ENCODE assay signal across 20 cellular contexts in genomic region chr15:71669688-71670087, GRCh38.
DNase-seq lines count a peak whose midpoint lies in the region; ATAC-seq, FAIRE-seq and TF ChIP-seq lines count a peak whose summit lies in the region.
"Had no signal": no experiment of that assay in that cellular context is flagged by ENCODE, and none has a peak within 500 bp of the region (broad histone marks: within the 10 kb centered on the region; RNA-seq: fewer than 3 reads in every experiment).

No MANE protein-coding gene starts in this region.

- H3K9me3 ChIP-seq in right lobe of liver (no peaks in the 10 kb centered on the region), HepG2 (ENCODE audit: low read length) (peaks cover 4% of the 10 kb centered on the region), T-helper 17 cell (ENCODE audit: control insufficient read depth, low read length, poor library complexity, severe bottlenecking) (no peaks in the 10 kb centered on the region)
- H3K9me3 ChIP-seq: Caco-2 had no signal

- H3K27me3 Mint-ChIP-seq in chondrocyte (ENCODE audit: low read depth) (no peaks in the 10 kb centered on the region), T-helper 17 cell (peaks cover 29% of the 10 kb centered on the region)

- H3K27ac ChIP-seq in right lobe of liver, result no peak overlapping the region
- H3K27ac ChIP-seq in HepG2 (ENCODE audit: extremely low read length, insufficient read depth, low read length), result no peak overlapping the region
- H3K27ac ChIP-seq: 22Rv1, A549, C4-2B had no signal

- no peak overlapping the region for H3K4me2 ChIP-seq in HepG2 (ENCODE audit: low read depth, low read length)
- H3K4me2 ChIP-seq: A549 had no signal

- TF ChIP-seq CTCF in right lobe of liver (IDR thresholded peaks at IDR 0.05), result no peak
- TF ChIP-seq CTCF in HepG2 (CRISPR knock-in tag; IDR thresholded peaks at IDR 0.05), result no peak
- no peak for TF ChIP-seq CTCF in chondrocyte (IDR thresholded peaks at IDR 0.05)

- TF ChIP-seq POLR2A in right lobe of liver (IDR thresholded peaks at IDR 0.05) (no peak), HepG2 (IDR thresholded peaks at IDR 0.05; ENCODE audit: insufficient read depth in 1 of 2, low read depth in 2 of 2, low read length in 2 of 2) (no peak)

- H3K27me3 ChIP-seq in right lobe of liver (no peaks in the 10 kb centered on the region), HepG2 (ENCODE audit: control insufficient read depth in 1 of 2, insufficient read depth in 2 of 2, low read length in 2 of 2) (peaks cover 0 to 8% of the 10 kb centered on the region in 2 experiments; a peak in 2 of 5 replicates)

- H2AFZ ChIP-seq in HepG2 (ENCODE audit: low read length), result no peak overlapping the region

- no peak overlapping the region for H3K4me3 Mint-ChIP-seq in chondrocyte (ENCODE audit: unreplicated experiment)
- no peak overlapping the region for H3K4me3 Mint-ChIP-seq in T-helper 17 cell
- H3K4me3 Mint-ChIP-seq: CD4-positive, alpha-beta T cell; H9 had no signal

- DNase-seq in right lobe of liver (peak in 1 of 3 donors; percentile 31), HepG2 (ENCODE audit: low spot score) (no peak), chondrocyte (ENCODE audit: low spot score) (no peak), left lobe of liver (ENCODE audit: low spot score) (no peak), occipital lobe (lab: John Stamatoyannopoulos, UW) (no peak), T-helper 17 cell (no peak)
- DNase-seq: AML-193; Caco-2; CD4-positive, alpha-beta T cell; GDM1; GOT3; H9 had no signal

- FAIRE-seq in HepG2 (lab: Jason Lieb, UNC), result no peak
- FAIRE-seq: A549, D721Med, GM12892, GM18507 had no signal

- POLR2A ChIA-PET in HepG2 (lab: Yijun Ruan, JAX), result no interaction called here

- H3K27ac Mint-ChIP-seq in chondrocyte (ENCODE audit: unreplicated experiment), result peak overlapping the region; percentile 66
- no peak overlapping the region for H3K27ac Mint-ChIP-seq in T-helper 17 cell
- H3K27ac Mint-ChIP-seq: CD4-positive, alpha-beta T cell; H9 had no signal

- CTCF ChIA-PET in HepG2 (lab: Yijun Ruan, JAX; ENCODE audit: low intra/inter-chr PET ratio, low total read pairs), result no interaction called here

- H3K4me1 Mint-ChIP-seq in chondrocyte (ENCODE audit: low read depth) (peaks cover 23% of the 10 kb centered on the region), T-helper 17 cell (no peaks in the 10 kb centered on the region)
- H3K4me1 Mint-ChIP-seq: H9 had no signal

- intact Hi-C loops in right lobe of liver (cut with DNase I), result no loop called here
- intact Hi-C loops in HepG2 (cut with micrococcal nuclease; ENCODE audit: unreplicated experiment), result no loop called here

- no TSS peak for BruUV-seq in HepG2 (replicated peaks; lab: Mats Ljungman, UMichigan)

- H4K20me1 ChIP-seq in HepG2 (ENCODE audit: insufficient read depth, low read length), result no peaks in the 10 kb centered on the region

- H3K36me3 ChIP-seq in right lobe of liver (no peaks in the 10 kb centered on the region), HepG2 (replicated peaks in 1 of 2; ENCODE audit: control insufficient read depth in 1 of 2, insufficient read depth in 2 of 2, low read length in 2 of 2) (no peaks in the 10 kb centered on the region)

- no peak overlapping the region for H3K9ac ChIP-seq in HepG2 (ENCODE audit: insufficient read depth, low read depth, low read length)

- TF ChIP-seq EP300 in HepG2 (IDR thresholded peaks at IDR 0.05; ENCODE audit: low read depth in 2 of 2, low read length in 2 of 2) (no peak), HepG2 (CRISPR knock-in tag; IDR thresholded peaks at IDR 0.05; ENCODE audit: borderline replicate concordance) (no peak)

- no peak overlapping the region for H3K4me3 ChIP-seq in right lobe of liver
- no peak overlapping the region for H3K4me3 ChIP-seq in HepG2 (replicated peaks in 1 of 3; ENCODE audit: insufficient read depth in 1 of 3, low read depth in 2 of 3, low read length in 3 of 3)
- H3K4me3 ChIP-seq: A549 had no signal

- TF ChIP-seq RAD21 in HepG2 (CRISPR knock-in tag; IDR thresholded peaks at IDR 0.05), result no peak

- H3K4me1 ChIP-seq in right lobe of liver, result peaks cover 0 to 13% (median 4%) of the 10 kb centered on the region in 4 donors
- peaks cover 7% of the 10 kb centered on the region; the same call in 1 of the 2 replicates for H3K4me1 ChIP-seq in HepG2 (ENCODE audit: insufficient read depth, low read length)
- H3K4me1 ChIP-seq: A549 had no signal

- no peaks in the 10 kb centered on the region for H3K79me2 ChIP-seq in HepG2 (ENCODE audit: insufficient read depth, low read length)

- WGBS in right lobe of liver (ENCODE audit: insufficient coverage, low coverage, low lambda C conversion rate, missing lambda C conversion rate), result 14% methylated on average over 4 of the region's 4 CpGs
- WGBS in HepG2 (ENCODE audit: low lambda C conversion rate), result 17% methylated on average over 4 of the region's 4 CpGs

- H3K9me3 Mint-ChIP-seq in chondrocyte (ENCODE audit: low read depth), result peaks cover 15% of the 10 kb centered on the region
- H3K9me3 Mint-ChIP-seq: CD4-positive, alpha-beta T cell had no signal

- in situ Hi-C loops in HepG2 (cut with HindIII; ENCODE audit: extremely low pct_ligation_motif_present, low pct_unique_long_range_greater_than_20kb), result no loop called here

- ATAC-seq in right lobe of liver (peak; percentile 65 to 79 (median 66)), HepG2 (no peak), left lobe of liver (peak; percentile 92), T-helper 17 cell (no peak), GM21423 (IDR thresholded peaks at IDR 0.05; ENCODE audit: unreplicated experiment) (no peak), GM21367 (IDR thresholded peaks at IDR 0.05; ENCODE audit: unreplicated experiment) (no peak)
- ATAC-seq: A549 had no signal

- H3K36me3 Mint-ChIP-seq in chondrocyte (ENCODE audit: low read depth), result peaks cover 1% of the 10 kb centered on the region
- H3K36me3 Mint-ChIP-seq in T-helper 17 cell (ENCODE audit: low read depth), result no peaks in the 10 kb centered on the region

TF ChIP-seq in HepG2, 621 proteins besides CTCF, POLR2A, EP300 and RAD21 (continues in another document):
- TF ChIP-seq GRHL1 (CRISPR knock-in tag; conservative IDR thresholded peaks at IDR 0.05), result no peak
- TF ChIP-seq SNAPC2 (CRISPR knock-in tag; IDR thresholded peaks at IDR 0.05), result no peak
- no peak for TF ChIP-seq ZNF556 (CRISPR knock-in tag; IDR thresholded peaks at IDR 0.05; ENCODE audit: borderline replicate concordance)
- TF ChIP-seq GABPB1 (CRISPR knock-in tag; IDR thresholded peaks at IDR 0.05), result no peak
- TF ChIP-seq, protein P1, sequence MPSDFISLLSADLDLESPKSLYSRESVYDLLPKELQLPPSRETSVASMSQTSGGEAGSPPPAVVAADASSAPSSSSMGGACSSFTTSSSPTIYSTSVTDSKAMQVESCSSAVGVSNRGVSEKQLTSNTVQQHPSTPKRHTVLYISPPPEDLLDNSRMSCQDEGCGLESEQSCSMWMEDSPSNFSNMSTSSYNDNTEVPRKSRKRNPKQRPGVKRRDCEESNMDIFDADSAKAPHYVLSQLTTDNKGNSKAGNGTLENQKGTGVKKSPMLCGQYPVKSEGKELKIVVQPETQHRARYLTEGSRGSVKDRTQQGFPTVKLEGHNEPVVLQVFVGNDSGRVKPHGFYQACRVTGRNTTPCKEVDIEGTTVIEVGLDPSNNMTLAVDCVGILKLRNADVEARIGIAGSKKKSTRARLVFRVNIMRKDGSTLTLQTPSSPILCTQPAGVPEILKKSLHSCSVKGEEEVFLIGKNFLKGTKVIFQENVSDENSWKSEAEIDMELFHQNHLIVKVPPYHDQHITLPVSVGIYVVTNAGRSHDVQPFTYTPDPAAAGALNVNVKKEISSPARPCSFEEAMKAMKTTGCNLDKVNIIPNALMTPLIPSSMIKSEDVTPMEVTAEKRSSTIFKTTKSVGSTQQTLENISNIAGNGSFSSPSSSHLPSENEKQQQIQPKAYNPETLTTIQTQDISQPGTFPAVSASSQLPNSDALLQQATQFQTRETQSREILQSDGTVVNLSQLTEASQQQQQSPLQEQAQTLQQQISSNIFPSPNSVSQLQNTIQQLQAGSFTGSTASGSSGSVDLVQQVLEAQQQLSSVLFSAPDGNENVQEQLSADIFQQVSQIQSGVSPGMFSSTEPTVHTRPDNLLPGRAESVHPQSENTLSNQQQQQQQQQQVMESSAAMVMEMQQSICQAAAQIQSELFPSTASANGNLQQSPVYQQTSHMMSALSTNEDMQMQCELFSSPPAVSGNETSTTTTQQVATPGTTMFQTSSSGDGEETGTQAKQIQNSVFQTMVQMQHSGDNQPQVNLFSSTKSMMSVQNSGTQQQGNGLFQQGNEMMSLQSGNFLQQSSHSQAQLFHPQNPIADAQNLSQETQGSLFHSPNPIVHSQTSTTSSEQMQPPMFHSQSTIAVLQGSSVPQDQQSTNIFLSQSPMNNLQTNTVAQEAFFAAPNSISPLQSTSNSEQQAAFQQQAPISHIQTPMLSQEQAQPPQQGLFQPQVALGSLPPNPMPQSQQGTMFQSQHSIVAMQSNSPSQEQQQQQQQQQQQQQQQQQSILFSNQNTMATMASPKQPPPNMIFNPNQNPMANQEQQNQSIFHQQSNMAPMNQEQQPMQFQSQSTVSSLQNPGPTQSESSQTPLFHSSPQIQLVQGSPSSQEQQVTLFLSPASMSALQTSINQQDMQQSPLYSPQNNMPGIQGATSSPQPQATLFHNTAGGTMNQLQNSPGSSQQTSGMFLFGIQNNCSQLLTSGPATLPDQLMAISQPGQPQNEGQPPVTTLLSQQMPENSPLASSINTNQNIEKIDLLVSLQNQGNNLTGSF (CRISPR knock-in tag; IDR thresholded peaks at IDR 0.05), result no peak
- no peak for TF ChIP-seq BRCA1 (CRISPR knock-in tag; IDR thresholded peaks at IDR 0.05)

Comparison
In these comparisons a context has a peak if more than half of its experiments do, and no peak if none do; other contexts are left out.
1. ATAC-seq: peak in right lobe of liver (4 of 4) and left lobe of liver (single experiment); none in HepG2 (single experiment), T-helper 17 cell (single experiment), GM21423 (single experiment) and GM21367 (single experiment).